Comparison of ENCODE assay signal across 8 cellular contexts in genomic region chrX:154804564-154804956, GRCh38. TPM values are rescaled to one million over a fixed set of nuclear protein-coding genes. Genes with fewer than 3 reads are reported as not detected.
DNase-seq lines count a peak whose midpoint lies in the region; ATAC-seq and TF ChIP-seq lines count a peak whose summit lies in the region.

No MANE protein-coding gene starts in this region.

- TF ChIP-seq CTCF in HFF-Myc (IDR thresholded peaks at IDR 0.05; ENCODE audit: low read depth, low read length, missing control alignments): no peak

- peaks cover 10% of the 10 kb centered on the region for H3K36me3 Mint-ChIP-seq in activated CD8-positive, alpha-beta T cell treated with anti-CD3 and anti-CD28 coated beads, Interleukin-2, amount 10 ng/mL, durations not matched to agents 7 days and 5 days (ENCODE audit: low read depth)
- no peaks in the 10 kb centered on the region for H3K36me3 Mint-ChIP-seq in stimulated activated memory B cell treated with anti-CD40 and anti-IgM and Interleukin-4, amounts not matched to agents 10 μg/mL and 1 μg/mL and 100 μg/mL, for 72 hours

- POLR2A ChIA-PET in activated CD8-positive, alpha-beta T cell treated with anti-CD3 and anti-CD28 coated beads, Interleukin-2, amount 10 ng/mL, durations not matched to agents 7 days and 5 days (lab: Charles Lee): interaction anchor here (1.2 kb wide), 1 partner anchor 42 kb away, joined by 6 read pairs; the partner anchor contains the start of gene DKC1

- H3K4me3 ChIP-seq in HFF-Myc (replicated peaks; ENCODE audit: low read depth, low read length) (peak overlapping the region; percentile 48), iPS-11a (ENCODE audit: low read depth, low read length) (peak overlapping the region; percentile 39)

- H3K4me1 Mint-ChIP-seq in activated CD8-positive, alpha-beta T cell treated with anti-CD3 and anti-CD28 coated beads, Interleukin-2, amount 10 ng/mL, durations not matched to agents 7 days and 5 days (ENCODE audit: low read depth): peaks cover 56% of the 10 kb centered on the region
- peaks cover 6% of the 10 kb centered on the region for H3K4me1 Mint-ChIP-seq in stimulated activated memory B cell treated with anti-CD40 and anti-IgM and Interleukin-4, amounts not matched to agents 10 μg/mL and 1 μg/mL and 100 μg/mL, for 72 hours

- CTCF ChIA-PET in activated CD8-positive, alpha-beta T cell treated with anti-CD3 and anti-CD28 coated beads, Interleukin-2, amount 10 ng/mL, durations not matched to agents 7 days and 5 days (lab: Charles Lee): interaction anchor here (0.7 to 3.5 kb wide), 3 partner anchors 30 to 55 kb away, joined by 3 to 14 read pairs (median 3); partner anchors contain the start of genes GAB3 and SMIM9

- peaks cover 2% of the 10 kb centered on the region for H3K27me3 Mint-ChIP-seq in activated CD8-positive, alpha-beta T cell treated with anti-CD3 and anti-CD28 coated beads, Interleukin-2, amount 10 ng/mL, durations not matched to agents 7 days and 5 days (ENCODE audit: low read depth)
- no peaks in the 10 kb centered on the region for H3K27me3 Mint-ChIP-seq in stimulated activated memory B cell treated with anti-CD40 and anti-IgM and Interleukin-4, amounts not matched to agents 10 μg/mL and 1 μg/mL and 100 μg/mL, for 72 hours

- H3K9me3 Mint-ChIP-seq in activated CD8-positive, alpha-beta T cell treated with anti-CD3 and anti-CD28 coated beads, Interleukin-2, amount 10 ng/mL, durations not matched to agents 7 days and 5 days (ENCODE audit: insufficient read depth): no peaks in the 10 kb centered on the region
- no peaks in the 10 kb centered on the region for H3K9me3 Mint-ChIP-seq in stimulated activated memory B cell treated with anti-CD40 and anti-IgM and Interleukin-4, amounts not matched to agents 10 μg/mL and 1 μg/mL and 100 μg/mL, for 72 hours

- peak overlapping the region; percentile 76 for H3K27ac Mint-ChIP-seq in activated CD8-positive, alpha-beta T cell treated with anti-CD3 and anti-CD28 coated beads, Interleukin-2, amount 10 ng/mL, durations not matched to agents 7 days and 5 days
- H3K27ac Mint-ChIP-seq in stimulated activated memory B cell treated with anti-CD40 and anti-IgM and Interleukin-4, amounts not matched to agents 10 μg/mL and 1 μg/mL and 100 μg/mL, for 72 hours: no peak overlapping the region

- ATAC-seq in activated CD8-positive, alpha-beta T cell treated with anti-CD3 and anti-CD28 coated beads, Interleukin-2, amount 10 ng/mL, durations not matched to agents 7 days and 5 days: no peak
- no peak for ATAC-seq in stimulated activated memory B cell treated with anti-CD40 and anti-IgM and Interleukin-4, amounts not matched to agents 10 μg/mL and 1 μg/mL and 100 μg/mL, for 72 hours
- ATAC-seq in GM21423 (IDR thresholded peaks at IDR 0.05; ENCODE audit: unreplicated experiment): no peak
- no peak for ATAC-seq in GM19455 (IDR thresholded peaks at IDR 0.05; ENCODE audit: unreplicated experiment)

- DNase-seq in HFF-Myc (ENCODE audit: extremely low read depth, low read depth) (no peak), epidermal melanocyte (ENCODE audit: insufficient read length, low spot score) (no peak), NAMALWA (ENCODE audit: low spot score) (no peak)
- DNase-seq in activated CD8-positive, alpha-beta T cell treated with anti-CD3 and anti-CD28 coated beads, Interleukin-2, amount 10 ng/mL, durations not matched to agents 7 days and 5 days: no peak

- H3K4me3 Mint-ChIP-seq in activated CD8-positive, alpha-beta T cell treated with anti-CD3 and anti-CD28 coated beads, Interleukin-2, amount 10 ng/mL, durations not matched to agents 7 days and 5 days: peak overlapping the region; percentile 85
- H3K4me3 Mint-ChIP-seq in stimulated activated memory B cell treated with anti-CD40 and anti-IgM and Interleukin-4, amounts not matched to agents 10 μg/mL and 1 μg/mL and 100 μg/mL, for 72 hours: peak overlapping the region; percentile 81

RNA-seq across cellular contexts. Expression of gene MPP1, which starts 0.7 kb away (rescaled TPM):
- 10 to 100 TPM; 69.4 to 72.6 TPM for total RNA-seq in activated CD8-positive, alpha-beta T cell treated with anti-CD3 and anti-CD28 coated beads, Interleukin-2, amount 10 ng/mL, durations not matched to agents 7 days and 5 days

RNA-seq across cellular contexts. Expression of gene SMIM9, which starts 29.9 kb away (rescaled TPM):
- not detected for total RNA-seq in activated CD8-positive, alpha-beta T cell treated with anti-CD3 and anti-CD28 coated beads, Interleukin-2, amount 10 ng/mL, durations not matched to agents 7 days and 5 days

RNA-seq across cellular contexts. Expression of gene DKC1, which starts 41.9 kb away (rescaled TPM):
- 10 to 100 TPM; 76.0 to 82.8 TPM for total RNA-seq in activated CD8-positive, alpha-beta T cell treated with anti-CD3 and anti-CD28 coated beads, Interleukin-2, amount 10 ng/mL, durations not matched to agents 7 days and 5 days

RNA-seq across cellular contexts. Expression of gene GAB3, which starts 53.7 kb away (rescaled TPM):
- total RNA-seq in activated CD8-positive, alpha-beta T cell treated with anti-CD3 and anti-CD28 coated beads, Interleukin-2, amount 10 ng/mL, durations not matched to agents 7 days and 5 days: 10 to 100 TPM in 1 of 2 experiments, 1 to 10 TPM in 1; 9.9 to 10.3 TPM
